17 cellular contexts compared by ENCODE assay signal in genomic region chr12:77062396-77062795, GRCh38. TPM values are rescaled to one million over a fixed set of nuclear protein-coding genes. Genes with fewer than 3 reads are reported as not detected.
DNase-seq lines count a peak whose midpoint lies in the region; ATAC-seq, FAIRE-seq and TF ChIP-seq lines count a peak whose summit lies in the region.
"Had no signal": no experiment of that assay in that cellular context is flagged by ENCODE, and none has a peak within 500 bp of the region (broad histone marks: within the 10 kb centered on the region; RNA-seq: fewer than 3 reads in every experiment).

No MANE protein-coding gene starts in this region.

- H3K4me1 ChIP-seq in right cardiac atrium (ENCODE audit: control insufficient read depth, insufficient read depth, low read length) (no peaks in the 10 kb centered on the region), ascending aorta (peaks cover 0 to 6% of the 10 kb centered on the region in 2 donors), hepatocyte (ENCODE audit: insufficient read depth) (peaks cover 3% of the 10 kb centered on the region)

- no peak for FAIRE-seq in frontal cortex (lab: Jason Lieb, UNC)
- FAIRE-seq: TTC549 had no signal

- H3K36me3 Mint-ChIP-seq in CD14-positive monocyte, result peaks cover 7 to 16% of the 10 kb centered on the region in 2 donors
- H3K36me3 Mint-ChIP-seq in stimulated activated effector memory CD8-positive, alpha-beta T cell treated with anti-CD3 and anti-CD28 coated beads, Interleukin-12 subunit alpha, Interleukin-12 subunit beta, amount 100 ng/mL, for 72 hours, result peaks cover 6% of the 10 kb centered on the region

- peaks cover 8 to 11% (median 10%) of the 10 kb centered on the region in 3 donors for H3K27me3 Mint-ChIP-seq in CD14-positive monocyte (ENCODE audit: low read depth in 3 of 3)

- H3K27ac Mint-ChIP-seq in CD14-positive monocyte, result no peak overlapping the region
- H3K27ac Mint-ChIP-seq in stimulated activated effector memory CD8-positive, alpha-beta T cell treated with anti-CD3 and anti-CD28 coated beads, Interleukin-12 subunit alpha, Interleukin-12 subunit beta, amount 100 ng/mL, for 72 hours, result no peak overlapping the region
- H3K27ac Mint-ChIP-seq: activated CD4-positive, alpha-beta memory T cell treated with anti-CD3 and anti-CD28 coated beads for 36 hours; activated T-helper 1 cell treated with anti-CD3 and anti-CD28 coated beads, Interleukin-12 subunit alpha, Interleukin-12 subunit beta, Interleukin-2, Interleukin-4 antibody, amounts not matched to agents 30 ng/mL and 10 ng/mL and 1 ng/mL, durations not matched to agents 14 hours and 24 hours and 36 hours; nephron progenitor cell had no signal

- H3K9me3 ChIP-seq in right cardiac atrium (ENCODE audit: control insufficient read depth, low read length), result no peaks in the 10 kb centered on the region
- H3K9me3 ChIP-seq in ascending aorta, result no peaks in the 10 kb centered on the region
- no peaks in the 10 kb centered on the region for H3K9me3 ChIP-seq in hepatocyte (ENCODE audit: low read depth)
- H3K9me3 ChIP-seq: HAP-1 had no signal

- intact Hi-C loops in right cardiac atrium (cut with DNase I) (no loop called here), Right ventricle myocardium superior (cut with DNase I) (no loop called here), ascending aorta (cut with DNase I) (loop anchor here (10.0 kb wide), 3 partner anchors 262 to 1738 kb away; partner anchors contain the start of gene GLIPR1L2), CD14-positive monocyte (cut with micrococcal nuclease) (no loop called here)

- H3K27me3 ChIP-seq in right cardiac atrium (ENCODE audit: control insufficient read depth, insufficient read depth) (no peaks in the 10 kb centered on the region), ascending aorta (no peaks in the 10 kb centered on the region), hepatocyte (no peaks in the 10 kb centered on the region)

- no peaks in the 10 kb centered on the region for H3K9me2 ChIP-seq in hepatocyte (replicated peaks; ENCODE audit: insufficient read depth)

- no peak for DNase-seq in right cardiac atrium
- DNase-seq in Right ventricle myocardium superior, result no peak
- DNase-seq in ascending aorta (ENCODE audit: low spot score in 2 of 2), result no peak
- DNase-seq in hepatocyte (ENCODE audit: low spot score), result no peak
- no peak for DNase-seq in frontal cortex (ENCODE audit: low spot score in 2 of 2)
- DNase-seq in CD14-positive monocyte (ENCODE audit: low spot score), result no peak
- no peak for DNase-seq in stimulated activated effector memory CD8-positive, alpha-beta T cell treated with anti-CD3 and anti-CD28 coated beads, Interleukin-12 subunit alpha, Interleukin-12 subunit beta, amount 100 ng/mL, for 72 hours (ENCODE audit: low spot score in 2 of 2)
- DNase-seq: activated CD4-positive, alpha-beta memory T cell treated with anti-CD3 and anti-CD28 coated beads for 36 hours; glutamatergic neuron; mammary epithelial cell; NCI-H226; nephron progenitor cell; stimulated activated CD4-positive, alpha-beta T cell treated with anti-CD3 and anti-CD28 coated beads, Interleukin-15, amount 100 ng/mL, for 24 hours had no signal

- peak overlapping the region; percentile 68 for H3K4me2 ChIP-seq in hepatocyte

- no peaks in the 10 kb centered on the region for H3K79me2 ChIP-seq in hepatocyte

- no peak overlapping the region for H3K27ac ChIP-seq in right cardiac atrium (ENCODE audit: low read length)
- H3K27ac ChIP-seq in ascending aorta, result no peak overlapping the region
- peak overlapping the region; percentile 66 for H3K27ac ChIP-seq in hepatocyte

- H2AFZ ChIP-seq in hepatocyte, result no peak overlapping the region

- H3K4me1 Mint-ChIP-seq in CD14-positive monocyte, result peaks cover 34% of the 10 kb centered on the region
- peaks cover 20% of the 10 kb centered on the region for H3K4me1 Mint-ChIP-seq in stimulated activated effector memory CD8-positive, alpha-beta T cell treated with anti-CD3 and anti-CD28 coated beads, Interleukin-12 subunit alpha, Interleukin-12 subunit beta, amount 100 ng/mL, for 72 hours

- H3K9me3 Mint-ChIP-seq in CD14-positive monocyte, result peaks cover 0 to 3% (median 0%) of the 10 kb centered on the region in 7 donors
- H3K9me3 Mint-ChIP-seq in stimulated activated effector memory CD8-positive, alpha-beta T cell treated with anti-CD3 and anti-CD28 coated beads, Interleukin-12 subunit alpha, Interleukin-12 subunit beta, amount 100 ng/mL, for 72 hours, result no peaks in the 10 kb centered on the region
- H3K9me3 Mint-ChIP-seq: activated CD4-positive, alpha-beta memory T cell treated with anti-CD3 and anti-CD28 coated beads for 36 hours; activated T-helper 1 cell treated with anti-CD3 and anti-CD28 coated beads, Interleukin-12 subunit alpha, Interleukin-12 subunit beta, Interleukin-2, Interleukin-4 antibody, amounts not matched to agents 30 ng/mL and 10 ng/mL and 1 ng/mL, durations not matched to agents 14 hours and 24 hours and 36 hours; nephron progenitor cell had no signal

- no peak for TF ChIP-seq CTCF in ascending aorta (IDR thresholded peaks at IDR 0.05)
- no peak for TF ChIP-seq CTCF in hepatocyte (IDR thresholded peaks at IDR 0.05; ENCODE audit: poor library complexity)
- TF ChIP-seq CTCF in CD14-positive monocyte (IDR thresholded peaks at IDR 0.05), result no peak

- no peak overlapping the region for H3K4me3 Mint-ChIP-seq in CD14-positive monocyte
- no peak overlapping the region for H3K4me3 Mint-ChIP-seq in stimulated activated effector memory CD8-positive, alpha-beta T cell treated with anti-CD3 and anti-CD28 coated beads, Interleukin-12 subunit alpha, Interleukin-12 subunit beta, amount 100 ng/mL, for 72 hours
- H3K4me3 Mint-ChIP-seq: activated CD4-positive, alpha-beta memory T cell treated with anti-CD3 and anti-CD28 coated beads for 36 hours; activated T-helper 1 cell treated with anti-CD3 and anti-CD28 coated beads, Interleukin-12 subunit alpha, Interleukin-12 subunit beta, Interleukin-2, Interleukin-4 antibody, amounts not matched to agents 30 ng/mL and 10 ng/mL and 1 ng/mL, durations not matched to agents 14 hours and 24 hours and 36 hours had no signal

- 39% methylated on average over 1 of the region's 1 CpG for WGBS in right cardiac atrium
- 81% methylated on average over 1 of the region's 1 CpG for WGBS in hepatocyte (ENCODE audit: low lambda C conversion rate, missing lambda C conversion rate)

- H3K36me3 ChIP-seq in ascending aorta (no peaks in the 10 kb centered on the region), hepatocyte (replicated peaks; ENCODE audit: insufficient read depth, low read depth) (no peaks in the 10 kb centered on the region)

- H4K20me1 ChIP-seq in hepatocyte (ENCODE audit: insufficient read depth, poor library complexity, severe bottlenecking), result no peaks in the 10 kb centered on the region

- no peak for ATAC-seq in right cardiac atrium
- no peak for ATAC-seq in Right ventricle myocardium superior (ENCODE audit: poor library complexity)
- no peak for ATAC-seq in GM18867 (IDR thresholded peaks at IDR 0.05; ENCODE audit: unreplicated experiment)
- ATAC-seq in stimulated activated effector memory CD8-positive, alpha-beta T cell treated with anti-CD3 and anti-CD28 coated beads, Interleukin-12 subunit alpha, Interleukin-12 subunit beta, amount 100 ng/mL, for 72 hours, result no peak

- H3K4me3 ChIP-seq in right cardiac atrium (ENCODE audit: low read length), result peak overlapping the region; percentile 36
- H3K4me3 ChIP-seq in ascending aorta, result peak overlapping the region; percentile 6 to 15
- H3K4me3 ChIP-seq in hepatocyte, result no peak overlapping the region
- H3K4me3 ChIP-seq: HAP-1 had no signal

RNA-seq across cellular contexts. Expression of gene E2F7, which starts 3.0 kb away (rescaled TPM):
- total RNA-seq in right cardiac atrium (under 1 TPM; 0.24 to 0.94 (median 0.39) TPM), Right ventricle myocardium superior (0.08 TPM), ascending aorta (not detected), hepatocyte (3.5 TPM in 2 replicates), frontal cortex (1.2 TPM)
- polyA plus RNA-seq in right cardiac atrium (0.09 TPM), hepatocyte (2.0 and 3.9 TPM in 2 replicates), CD14-positive monocyte (not detected)
